In genomic region chr21:28865488-28866186, GRCh38 we compare ENCODE assay signal across 25 cellular contexts.
DNase-seq lines count a peak whose midpoint lies in the region; ATAC-seq, FAIRE-seq and TF ChIP-seq lines count a peak whose summit lies in the region.
"Had no signal": no experiment of that assay in that cellular context is flagged by ENCODE, and none has a peak within 500 bp of the region (broad histone marks: within the 10 kb centered on the region; RNA-seq: fewer than 3 reads in every experiment).

No MANE protein-coding gene starts in this region.

- H3K36me3 Mint-ChIP-seq in MCF 10A (ENCODE audit: insufficient read depth, unreplicated experiment) = no peaks in the 10 kb centered on the region

- POLR2A ChIA-PET in MCF 10A (lab: Yijun Ruan, JAX) = no interaction called here
- POLR2A ChIA-PET in OCI-LY7 (lab: Charles Lee) = no interaction called here

- 57% methylated on average over 5 of the region's 5 CpGs for WGBS in right lobe of liver (ENCODE audit: insufficient coverage, low coverage, low lambda C conversion rate, missing lambda C conversion rate)

- H3K9ac ChIP-seq in keratinocyte (ENCODE audit: control insufficient read depth, extremely low read depth, insufficient read depth, low read length) = no peak overlapping the region
- H3K9ac ChIP-seq: BLaER1 treated with 17β-estradiol and CSF1 and Interleukin-3, amounts not matched to agents 10 nM and 100 nM had no signal

- FAIRE-seq in keratinocyte (lab: Jason Lieb, UNC) = peak; percentile 48
- FAIRE-seq: A204.1, GM12891, GM18507, H1 had no signal

- peaks cover 7% of the 10 kb centered on the region for H3K4me1 Mint-ChIP-seq in MCF 10A (ENCODE audit: insufficient read depth, unreplicated experiment)
- H3K4me1 Mint-ChIP-seq: CD14-positive monocyte; CD8-positive, alpha-beta memory T cell had no signal

- dilution Hi-C loops in keratinocyte (cut with MboI; ENCODE audit: extremely low pct_ligation_motif_present, low sequenced_read_pairs) = no loop called here

- H3K4me3 Mint-ChIP-seq in MCF 10A (ENCODE audit: unreplicated experiment) = no peak overlapping the region
- H3K4me3 Mint-ChIP-seq: CD14-positive monocyte; CD4-positive, alpha-beta T cell; CD8-positive, alpha-beta memory T cell had no signal

- DNase-seq in MCF 10A (ENCODE audit: unreplicated experiment) (peak; percentile 44), breast epithelium (ENCODE audit: low spot score in 2 of 2) (no peak), epithelial cell of esophagus (ENCODE audit: low read depth) (peak; percentile 14), keratinocyte (ENCODE audit: low read depth, low spot score) (no peak), right lobe of liver (peak in 1 of 3 donors; percentile 62), OCI-LY7 (ENCODE audit: low spot score) (no peak), ACHN (no peak)
- DNase-seq: AML-193; BE2C; Calu3; CD4-positive, alpha-beta T cell; CD8-positive, alpha-beta memory T cell; DMS53; DMS79 treated with DMSO at 0.1 percent for 48 hours; GF-D8; H7; HCEC 1CT had no signal

- in situ Hi-C loops in ACHN (cut with HindIII; ENCODE audit: low pct_ligation_motif_present, low pct_unique_long_range_greater_than_20kb, low sequenced_read_pairs) = no loop called here

- H3K4me2 ChIP-seq in keratinocyte (ENCODE audit: control insufficient read depth, extremely low read depth, insufficient read depth, low read depth, low read length) = no peak overlapping the region
- no peak overlapping the region for H3K4me2 ChIP-seq in OCI-LY7 (ENCODE audit: low read length)
- H3K4me2 ChIP-seq: BLaER1 treated with 17β-estradiol and CSF1 and Interleukin-3, amounts not matched to agents 10 nM and 100 nM had no signal

- H3K27ac Mint-ChIP-seq in MCF 10A (ENCODE audit: low read depth, unreplicated experiment) = no peak overlapping the region
- H3K27ac Mint-ChIP-seq: CD4-positive, alpha-beta T cell had no signal

- TF ChIP-seq CTCF in MCF 10A (IDR thresholded peaks at IDR 0.05; ENCODE audit: unreplicated experiment) (no peak), breast epithelium (IDR thresholded peaks at IDR 0.05) (no peak), epithelial cell of esophagus (IDR thresholded peaks at IDR 0.05; ENCODE audit: insufficient read depth, low read depth, low read length, missing control alignments) (no peak), keratinocyte (optimal IDR thresholded peaks at IDR 0.05 in 1 of 3, IDR thresholded peaks at IDR 0.05 in 1 of 3, conservative IDR thresholded peaks at IDR 0.05 in 1 of 3; ENCODE audit: extremely low read depth in 1 of 3, insufficient read depth in 2 of 3, low read length in 3 of 3) (no peak), right lobe of liver (IDR thresholded peaks at IDR 0.05) (no peak), OCI-LY7 (conservative IDR thresholded peaks at IDR 0.05; ENCODE audit: low read length) (no peak)

- no peaks in the 10 kb centered on the region for H3K9me3 Mint-ChIP-seq in MCF 10A (ENCODE audit: unreplicated experiment)
- H3K9me3 Mint-ChIP-seq: CD4-positive, alpha-beta T cell; CD8-positive, alpha-beta memory T cell had no signal

- H3K9me3 ChIP-seq in breast epithelium (no peaks in the 10 kb centered on the region), keratinocyte (ENCODE audit: control insufficient read depth, low read depth, low read length) (no peaks in the 10 kb centered on the region), right lobe of liver (no peaks in the 10 kb centered on the region), OCI-LY7 (ENCODE audit: low read length) (no peaks in the 10 kb centered on the region)
- H3K9me3 ChIP-seq: BE2C had no signal

- H3K4me1 ChIP-seq in breast epithelium = no peaks in the 10 kb centered on the region
- peaks cover 4% of the 10 kb centered on the region for H3K4me1 ChIP-seq in keratinocyte (ENCODE audit: control insufficient read depth, extremely low read depth, insufficient read depth, low read length)
- H3K4me1 ChIP-seq in right lobe of liver = peaks cover 0 to 5% (median 0%) of the 10 kb centered on the region in 4 donors
- no peaks in the 10 kb centered on the region for H3K4me1 ChIP-seq in OCI-LY7 (ENCODE audit: insufficient read depth, low read length, poor library complexity, severe bottlenecking)
- H3K4me1 ChIP-seq: BE2C; BLaER1 treated with 17β-estradiol and CSF1 and Interleukin-3, amounts not matched to agents 10 nM and 100 nM had no signal

- no peak overlapping the region for H2AFZ ChIP-seq in keratinocyte (ENCODE audit: control insufficient read depth, low read length)
- H2AFZ ChIP-seq in OCI-LY7 (ENCODE audit: low read length) = no peak overlapping the region

- H3K36me3 ChIP-seq in breast epithelium (no peaks in the 10 kb centered on the region), keratinocyte (ENCODE audit: control insufficient read depth in 2 of 2, extremely low read depth in 1 of 2, insufficient read depth in 2 of 2, low read length in 2 of 2) (no peaks in the 10 kb centered on the region), right lobe of liver (no peaks in the 10 kb centered on the region), OCI-LY7 (ENCODE audit: insufficient read depth, low read length) (no peaks in the 10 kb centered on the region)
- H3K36me3 ChIP-seq: BE2C had no signal

- CTCF ChIA-PET in MCF 10A (lab: Yijun Ruan, JAX) (no interaction called here), OCI-LY7 (lab: Charles Lee; ENCODE audit: unreplicated experiment) (no interaction called here)

- intact Hi-C loops in MCF 10A (cut with micrococcal nuclease) (no loop called here), breast epithelium (cut with DNase I; ENCODE audit: low total_unique reads) (no loop called here), right lobe of liver (cut with DNase I) (no loop called here), OCI-LY7 (cut with micrococcal nuclease; ENCODE audit: unreplicated experiment) (no loop called here)

- no peaks in the 10 kb centered on the region for H3K27me3 Mint-ChIP-seq in MCF 10A (ENCODE audit: insufficient read depth, unreplicated experiment)
- H3K27me3 Mint-ChIP-seq: CD4-positive, alpha-beta T cell had no signal

- H3K4me3 ChIP-seq in breast epithelium = no peak overlapping the region
- H3K4me3 ChIP-seq in epithelial cell of esophagus (ENCODE audit: low read length) = no peak overlapping the region
- H3K4me3 ChIP-seq in keratinocyte (ENCODE audit: control insufficient read depth in 2 of 3, extremely low read depth in 1 of 3, insufficient read depth in 2 of 3, low read depth in 1 of 3, low read length in 3 of 3) = no peak overlapping the region
- H3K4me3 ChIP-seq in right lobe of liver = no peak overlapping the region
- H3K4me3 ChIP-seq in OCI-LY7 (ENCODE audit: low read depth, low read length, poor library complexity, severe bottlenecking) = no peak overlapping the region
- H3K4me3 ChIP-seq: BLaER1 treated with 17β-estradiol and CSF1 and Interleukin-3, amounts not matched to agents 10 nM and 100 nM had no signal

- H3K27me3 ChIP-seq in breast epithelium (no peaks in the 10 kb centered on the region), keratinocyte (ENCODE audit: control insufficient read depth, extremely low read depth, insufficient read depth, low read length) (no peaks in the 10 kb centered on the region), right lobe of liver (no peaks in the 10 kb centered on the region)
- H3K27me3 ChIP-seq: BE2C; BLaER1 treated with 17β-estradiol and CSF1 and Interleukin-3, amounts not matched to agents 10 nM and 100 nM had no signal

- no peaks in the 10 kb centered on the region for H3K9me1 ChIP-seq in keratinocyte (ENCODE audit: control insufficient read depth, extremely low read depth, insufficient read depth, low read length)

- H3K79me2 ChIP-seq in keratinocyte (ENCODE audit: control insufficient read depth, insufficient read depth, low read length) (no peaks in the 10 kb centered on the region), OCI-LY7 (ENCODE audit: insufficient read depth, low read depth, low read length) (no peaks in the 10 kb centered on the region)

- BruUV-seq in MCF 10A (replicated peaks; lab: Mats Ljungman, UMichigan) (no TSS peak), OCI-LY7 (replicated peaks; lab: Mats Ljungman, UMichigan) (no TSS peak)

- H3K27ac ChIP-seq in breast epithelium (no peak overlapping the region), keratinocyte (ENCODE audit: control insufficient read depth, insufficient read depth, low read length) (no peak overlapping the region), right lobe of liver (peak overlapping the region; percentile 6 to 67 (median 57)), OCI-LY7 (ENCODE audit: low read depth, low read length, poor library complexity, severe bottlenecking) (no peak overlapping the region)
- H3K27ac ChIP-seq: 22Rv1; BLaER1 treated with 17β-estradiol and CSF1 and Interleukin-3, amounts not matched to agents 10 nM and 100 nM had no signal

- ATAC-seq in right lobe of liver = peak; percentile 95 to 97 (median 96)
- ATAC-seq in GM19351 (IDR thresholded peaks at IDR 0.05; ENCODE audit: unreplicated experiment) = no peak

- no peaks in the 10 kb centered on the region for H3K9me2 ChIP-seq in OCI-LY7 (ENCODE audit: insufficient read depth, low read length)

- TF ChIP-seq POLR2A in breast epithelium (IDR thresholded peaks at IDR 0.05) = no peak
- no peak for TF ChIP-seq POLR2A in right lobe of liver (IDR thresholded peaks at IDR 0.05)

- no peaks in the 10 kb centered on the region for H4K20me1 ChIP-seq in keratinocyte (ENCODE audit: control insufficient read depth, extremely low read depth, insufficient read depth, low read length)
- no peaks in the 10 kb centered on the region for H4K20me1 ChIP-seq in OCI-LY7 (ENCODE audit: insufficient read depth, low read length)
- H4K20me1 ChIP-seq: BLaER1 treated with 17β-estradiol and CSF1 and Interleukin-3, amounts not matched to agents 10 nM and 100 nM had no signal

Comparison
In these comparisons a context has a peak if more than half of its experiments do, and no peak if none do; other contexts are left out.
1. DNase-seq: peak in MCF 10A (single experiment) and epithelial cell of esophagus (single experiment); none in breast epithelium (0 of 2), keratinocyte (single experiment), OCI-LY7 (single experiment) and ACHN (single experiment).
2. H3K27ac ChIP-seq: peak in right lobe of liver (3 of 3); none in breast epithelium (0 of 2), keratinocyte (single experiment) and OCI-LY7 (single experiment).